14 cellular contexts compared by ENCODE assay signal in genomic region chr15:95265419-95265997, GRCh38.
DNase-seq lines count a peak whose midpoint lies in the region; ATAC-seq, FAIRE-seq and TF ChIP-seq lines count a peak whose summit lies in the region.
"Had no signal": no experiment of that assay in that cellular context is flagged by ENCODE, and none has a peak within 500 bp of the region (broad histone marks: within the 10 kb centered on the region; RNA-seq: fewer than 3 reads in every experiment).

No MANE protein-coding gene starts in this region.

- no peak for FAIRE-seq in HepG2 (lab: Jason Lieb, UNC)

- CTCF ChIA-PET in PC-3 (lab: Charles Lee), result no interaction called here
- CTCF ChIA-PET in HepG2 (lab: Yijun Ruan, JAX; ENCODE audit: low intra/inter-chr PET ratio, low total read pairs), result no interaction called here

- no peak overlapping the region for H3K4me3 ChIP-seq in PC-3 (ENCODE audit: low read length)
- H3K4me3 ChIP-seq in HepG2 (replicated peaks in 1 of 3; ENCODE audit: insufficient read depth in 1 of 3, low read depth in 2 of 3, low read length in 3 of 3), result no peak overlapping the region
- H3K4me3 ChIP-seq in stomach, result no peak overlapping the region
- no peak overlapping the region for H3K4me3 ChIP-seq in effector memory CD4-positive, alpha-beta T cell (ENCODE audit: insufficient read depth, low read depth, low read length, poor library complexity, severe bottlenecking)
- H3K4me3 ChIP-seq: SJCRH30 had no signal

- H3K9ac ChIP-seq in PC-3 (ENCODE audit: low read length) (peak overlapping the region; percentile 13; the same call in 1 of the 2 replicates), HepG2 (ENCODE audit: insufficient read depth, low read depth, low read length) (no peak overlapping the region)

- TF ChIP-seq RAD21 in HepG2 (CRISPR knock-in tag; IDR thresholded peaks at IDR 0.05), result no peak

- WGBS in HepG2 (ENCODE audit: low lambda C conversion rate), result 5% methylated on average over 3 of the region's 3 CpGs
- 33 to 52% (median 42%) methylated on average over 3 of the region's 3 CpGs for WGBS in stomach, 5 donors

- H3K27me3 ChIP-seq in PC-3 (ENCODE audit: low read length) (no peaks in the 10 kb centered on the region), HepG2 (ENCODE audit: control insufficient read depth in 1 of 2, insufficient read depth in 2 of 2, low read length in 2 of 2) (no peaks in the 10 kb centered on the region; a peak in 1 of 5 replicates), stomach (no peaks in the 10 kb centered on the region)
- H3K27me3 ChIP-seq in effector memory CD4-positive, alpha-beta T cell (replicated peaks; ENCODE audit: control insufficient read depth, insufficient read depth, low read length, poor library complexity, severe bottlenecking), result no peaks in the 10 kb centered on the region
- H3K27me3 ChIP-seq: SJCRH30 had no signal

- H3K4me2 ChIP-seq in PC-3 (ENCODE audit: low read length), result peak overlapping the region; percentile 4; the same call in 1 of the 2 replicates
- H3K4me2 ChIP-seq in HepG2 (ENCODE audit: low read depth, low read length), result no peak overlapping the region

- H2AFZ ChIP-seq in PC-3 (ENCODE audit: low read length), result no peak overlapping the region
- no peak overlapping the region for H2AFZ ChIP-seq in HepG2 (ENCODE audit: low read length)

- H3K4me1 ChIP-seq in PC-3 (ENCODE audit: insufficient read depth, low read length) (peaks cover 13% of the 10 kb centered on the region), HepG2 (ENCODE audit: insufficient read depth, low read length) (no peaks in the 10 kb centered on the region), stomach (peaks cover 0 to 30% (median 6%) of the 10 kb centered on the region in 4 donors)
- H3K4me1 ChIP-seq in effector memory CD4-positive, alpha-beta T cell (ENCODE audit: control insufficient read depth, insufficient read depth, low read length, poor library complexity, severe bottlenecking), result no peaks in the 10 kb centered on the region

- H3K9me2 ChIP-seq in PC-3 (replicated peaks; ENCODE audit: low read length), result no peaks in the 10 kb centered on the region

- intact Hi-C loops in PC-3 (cut with micrococcal nuclease), result no loop called here
- intact Hi-C loops in HepG2 (cut with micrococcal nuclease; ENCODE audit: unreplicated experiment), result no loop called here
- intact Hi-C loops in stomach (cut with DNase I; ENCODE audit: low total_unique reads), result no loop called here

- ATAC-seq in GM18868 (IDR thresholded peaks at IDR 0.05; ENCODE audit: unreplicated experiment), result peak; percentile 73
- ATAC-seq in PC-3, result no peak
- ATAC-seq in HepG2, result no peak

- no peak for TF ChIP-seq CTCF in PC-3 (conservative IDR thresholded peaks at IDR 0.05; ENCODE audit: low read depth, low read length)
- TF ChIP-seq CTCF in HepG2 (CRISPR knock-in tag; IDR thresholded peaks at IDR 0.05), result no peak
- TF ChIP-seq CTCF in stomach (IDR thresholded peaks at IDR 0.05), result no peak

- BruUV-seq in PC-3 (replicated peaks; lab: Mats Ljungman, UMichigan) (no TSS peak), HepG2 (replicated peaks; lab: Mats Ljungman, UMichigan) (no TSS peak)

- in situ Hi-C loops in HepG2 (cut with HindIII; ENCODE audit: extremely low pct_ligation_motif_present, low pct_unique_long_range_greater_than_20kb), result loop anchor here (10.0 to 25.0 kb wide), 2 partner anchors 1072 to 1969 kb away; partner anchors contain the start of gene NR2F2

- no peaks in the 10 kb centered on the region for H3K36me3 ChIP-seq in PC-3 (ENCODE audit: low read depth, low read length)
- no peaks in the 10 kb centered on the region for H3K36me3 ChIP-seq in HepG2 (replicated peaks in 1 of 2; ENCODE audit: control insufficient read depth in 1 of 2, insufficient read depth in 2 of 2, low read length in 2 of 2)
- H3K36me3 ChIP-seq in stomach, result no peaks in the 10 kb centered on the region
- no peaks in the 10 kb centered on the region for H3K36me3 ChIP-seq in effector memory CD4-positive, alpha-beta T cell (ENCODE audit: control insufficient read depth, insufficient read depth, low read length)
- H3K36me3 ChIP-seq: SJCRH30, WERI-Rb-1 had no signal

- no peaks in the 10 kb centered on the region for H3K9me3 ChIP-seq in PC-3 (ENCODE audit: low read length)
- H3K9me3 ChIP-seq in HepG2 (ENCODE audit: low read length), result 0 out of 2 replicates have a peak, but pooled peaks cover 10% of the 10 kb centered on the region
- no peaks in the 10 kb centered on the region for H3K9me3 ChIP-seq in stomach
- no peaks in the 10 kb centered on the region for H3K9me3 ChIP-seq in effector memory CD4-positive, alpha-beta T cell (ENCODE audit: control insufficient read depth, low read length)

- TF ChIP-seq POLR2A in HepG2 (IDR thresholded peaks at IDR 0.05; ENCODE audit: insufficient read depth in 1 of 2, low read depth in 2 of 2, low read length in 2 of 2) (no peak), stomach (IDR thresholded peaks at IDR 0.05) (no peak)

- POLR2A ChIA-PET in PC-3 (lab: Charles Lee; ENCODE audit: unreplicated experiment), result no interaction called here
- POLR2A ChIA-PET in HepG2 (lab: Yijun Ruan, JAX), result no interaction called here

- H3K79me2 ChIP-seq in PC-3 (ENCODE audit: low read length), result no peaks in the 10 kb centered on the region
- no peaks in the 10 kb centered on the region for H3K79me2 ChIP-seq in HepG2 (ENCODE audit: insufficient read depth, low read length)

- DNase-seq in PC-3 (peak; percentile 34), HepG2 (ENCODE audit: low spot score) (no peak), stomach (no peak), NCI-H2029 (lab: John Stamatoyannopoulos, UW) (no peak), NCI-H2107 treated with DMSO at 0.1 percent for 48 hours (lab: John Stamatoyannopoulos, UW; ENCODE audit: unreplicated experiment) (no peak)
- DNase-seq in effector memory CD4-positive, alpha-beta T cell, result no peak
- DNase-seq: activated CD4-positive, alpha-beta memory T cell treated with anti-CD3 and anti-CD28 coated beads, Interleukin-2, amount 10 ng/mL, durations not matched to agents 7 days and 5 days; H9; mammary epithelial cell; NCI-H187 treated with DMSO at 0.1 percent for 48 hours; SJCRH30; stimulated activated CD4-positive, alpha-beta T cell treated with anti-CD3 and anti-CD28 coated beads, Interleukin-12 subunit alpha, Interleukin-12 subunit beta, amount 100 ng/mL, for 4 hours; WERI-Rb-1 had no signal

- no peak for TF ChIP-seq EP300 in HepG2 (IDR thresholded peaks at IDR 0.05; ENCODE audit: low read depth in 2 of 2, low read length in 2 of 2)
- TF ChIP-seq EP300 in HepG2 (CRISPR knock-in tag; IDR thresholded peaks at IDR 0.05; ENCODE audit: borderline replicate concordance), result no peak
- no peak for TF ChIP-seq EP300 in stomach (IDR thresholded peaks at IDR 0.05)

- H4K20me1 ChIP-seq in PC-3 (ENCODE audit: low read length) (no peaks in the 10 kb centered on the region), HepG2 (ENCODE audit: insufficient read depth, low read length) (no peaks in the 10 kb centered on the region)

- no peaks in the 10 kb centered on the region for H3F3A ChIP-seq in PC-3 (ENCODE audit: low read length, unreplicated experiment)

- H3K27ac ChIP-seq in PC-3 (ENCODE audit: low read length) (peak overlapping the region; percentile 59), HepG2 (ENCODE audit: extremely low read length, insufficient read depth, low read length) (no peak overlapping the region), stomach (peak overlapping the region in 4 of 5 donors; percentile 15 to 71 (median 52))
- H3K27ac ChIP-seq in effector memory CD4-positive, alpha-beta T cell (ENCODE audit: insufficient read depth, low read length, poor library complexity, severe bottlenecking), result no peak overlapping the region
- H3K27ac ChIP-seq: SJCRH30, WERI-Rb-1 had no signal

TF ChIP-seq in HepG2, 621 proteins besides CTCF, POLR2A, EP300 and RAD21:
- TF ChIP-seq FOXO4 (CRISPR knock-in tag; conservative IDR thresholded peaks at IDR 0.05) (no peak), NFE2L2 (IDR thresholded peaks at IDR 0.05; ENCODE audit: low read length) (peak; percentile 54; the same call in 1 of the 2 replicates)

Comparison
In these comparisons a context has a peak if more than half of its experiments do, and no peak if none do; other contexts are left out.
1. H3K27ac ChIP-seq: peak in PC-3 (single experiment) and stomach (4 of 5); none in HepG2 (single experiment) and effector memory CD4-positive, alpha-beta T cell (single experiment).